In genomic region chr17:73365934-73366623, GRCh38 we compare ENCODE assay signal across 1 cellular context.
TF ChIP-seq lines count a peak whose summit lies in the region.

No MANE protein-coding gene starts in this region.

TF ChIP-seq in HepG2, 621 proteins besides CTCF, POLR2A, EP300 and RAD21 (continued from another document):
- TF ChIP-seq PAXIP1 (CRISPR knock-in tag; conservative IDR thresholded peaks at IDR 0.05) (no peak), GABPB1 (CRISPR knock-in tag; IDR thresholded peaks at IDR 0.05) (0 out of 2 replicates have a peak, but pooled peaks have one; percentile 16), SATB2 (CRISPR knock-in tag; IDR thresholded peaks at IDR 0.05) (no peak), MED1 (CRISPR knock-in tag; IDR thresholded peaks at IDR 0.05) (no peak), ZNF441 (CRISPR knock-in tag; IDR thresholded peaks at IDR 0.05; ENCODE audit: borderline replicate concordance) (no peak), ZNF512 (CRISPR knock-in tag; IDR thresholded peaks at IDR 0.05) (no peak), RBAK (CRISPR knock-in tag; IDR thresholded peaks at IDR 0.05) (no peak), HIVEP1 (CRISPR knock-in tag; IDR thresholded peaks at IDR 0.05) (0 out of 2 replicates have a peak, but pooled peaks have one; percentile 29), EZH2 (conservative IDR thresholded peaks at IDR 0.05; ENCODE audit: low read depth, low read length) (0 out of 2 replicates have a peak, but pooled peaks have one; percentile 9), TMF1 (CRISPR knock-in tag; IDR thresholded peaks at IDR 0.05; ENCODE audit: low read depth) (no peak), ZNF543 (CRISPR knock-in tag; IDR thresholded peaks at IDR 0.05) (no peak), NKX3-1 (CRISPR knock-in tag; IDR thresholded peaks at IDR 0.05) (no peak)
